1 cellular context compared by ENCODE assay signal in the genomic region with DNA sequence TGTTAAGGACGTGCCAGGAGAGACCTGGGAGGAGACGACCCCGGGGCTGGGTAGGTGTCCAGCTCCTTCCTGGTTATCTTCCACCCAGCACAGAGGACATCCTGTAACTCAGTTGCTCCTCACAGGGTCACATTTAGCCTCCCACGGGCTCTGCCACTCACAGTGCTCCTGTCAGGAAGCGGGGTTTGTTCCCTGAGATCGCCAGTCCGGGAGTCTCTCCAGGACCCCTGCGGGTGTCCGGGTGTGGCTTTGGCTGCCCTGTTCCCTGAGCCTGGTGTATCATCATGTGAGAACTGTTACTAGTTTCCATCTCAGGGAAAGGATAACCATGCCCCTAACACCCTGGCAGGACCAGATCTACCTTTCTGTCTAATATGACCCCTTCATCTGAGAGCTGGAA.
TF ChIP-seq lines count a peak whose summit lies in the region.

No MANE protein-coding gene starts in this region.

TF ChIP-seq in GM23338, 12 proteins besides CTCF, POLR2A, EP300 and RAD21 (continued from another document):
- TF ChIP-seq ZNF462 (CRISPR knock-in tag; IDR thresholded peaks at IDR 0.05) (no peak), EZH2 (IDR thresholded peaks at IDR 0.05; ENCODE audit: low read depth, unreplicated experiment) (no peak), NANOG (IDR thresholded peaks at IDR 0.05; ENCODE audit: borderline replicate concordance) (no peak), EZH2phosphoT487 (IDR thresholded peaks at IDR 0.05; ENCODE audit: unreplicated experiment) (no peak), CREB1 (CRISPR knock-in tag; IDR thresholded peaks at IDR 0.05; ENCODE audit: low read depth) (no peak)
TF ChIP-seq in GM23338: peak in this region for 0.
